30 cellular contexts compared by ENCODE assay signal in genomic region chr1:64712049-64712448, GRCh38.
"Had no signal": no experiment of that assay in that cellular context is flagged by ENCODE, and none has a peak within 500 bp of the region (broad histone marks: within the 10 kb centered on the region; RNA-seq: fewer than 3 reads in every experiment).

No MANE protein-coding gene starts in this region.

- H3K4me1 ChIP-seq: adrenal gland, ascending aorta, breast epithelium, colonic mucosa, foreskin keratinocyte, gastrocnemius medialis, heart left ventricle had no signal

- DNase-seq: activated CD4-positive, alpha-beta memory T cell treated with anti-CD3 and anti-CD28 coated beads, Interleukin-2, amount 10 ng/mL, durations not matched to agents 7 days and 5 days; activated CD4-positive, alpha-beta T cell treated with anti-CD3 and anti-CD28 coated beads for 1 hour; activated CD4-positive, alpha-beta T cell treated with anti-CD3 and anti-CD28 coated beads for 4 hours; activated CD4-positive, alpha-beta T cell treated with anti-CD3 and anti-CD28 coated beads, Interleukin-2, amount 10 ng/mL, durations not matched to agents 7 days and 5 days; activated CD4-positive, alpha-beta T cell treated with anti-CD3 and anti-CD28 coated beads, Interleukin-2, amount 50 U/mL, for 4 hours; activated CD8-positive, alpha-beta memory T cell treated with anti-CD3 and anti-CD28 coated beads for 24 hours; activated effector memory CD4-positive, alpha-beta T cell treated with anti-CD3 and anti-CD28 coated beads, Interleukin-2, amount 50 U/mL, for 16 hours; activated naive CD4-positive, alpha-beta T cell treated with anti-CD3 and anti-CD28 coated beads for 36 hours; activated naive CD8-positive, alpha-beta T cell treated with anti-CD3 and anti-CD28 coated beads for 36 hours; activated naive CD8-positive, alpha-beta T cell treated with anti-CD3 and anti-CD28 coated beads, Interleukin-2, amount 50 U/mL, for 24 hours; activated T-cell treated with anti-CD3 and anti-CD28 coated beads, Interleukin-2, amount 50 U/mL, for 4 hours; adrenal gland; amygdala; central memory CD4-positive, alpha-beta T cell; cerebellar nuclear complex; colonic mucosa; effector CD8-positive, alpha-beta T cell; foreskin keratinocyte; gastrocnemius medialis; glutamatergic neuron; heart left ventricle; T-helper 1 cell; T-helper 17 cell had no signal

- ATAC-seq: activated naive CD8-positive, alpha-beta T cell treated with anti-CD3 and anti-CD28 coated beads, Interleukin-2, amount 50 U/mL, for 24 hours; activated T-cell treated with anti-CD3 and anti-CD28 coated beads, Interleukin-2, amount 50 U/mL, for 4 hours; activated T-helper 17 cell treated with anti-CD3 and anti-CD28 coated beads, Interleukin-2, amount 50 U/mL, for 72 hours; esophagus mucosa; foreskin keratinocyte; gastrocnemius medialis; heart left ventricle; T-helper 17 cell had no signal

- H3K27me3 ChIP-seq: adrenal gland, ascending aorta, breast epithelium, cardiac muscle cell, colonic mucosa, foreskin keratinocyte, gastrocnemius medialis, heart left ventricle had no signal

- H3K9me3 ChIP-seq: adrenal gland, ascending aorta, breast epithelium, colonic mucosa, gastrocnemius medialis, heart left ventricle had no signal

- H3K27me3 Mint-ChIP-seq: activated naive CD8-positive, alpha-beta T cell treated with anti-CD3 and anti-CD28 coated beads for 36 hours; brain had no signal

- H3K27ac Mint-ChIP-seq: activated CD4-positive, alpha-beta memory T cell treated with anti-CD3 and anti-CD28 coated beads, Interleukin-2, amount 10 ng/mL, durations not matched to agents 7 days and 5 days; activated CD4-positive, alpha-beta T cell treated with anti-CD3 and anti-CD28 coated beads, Interleukin-2, amount 10 ng/mL, durations not matched to agents 7 days and 5 days; activated naive CD4-positive, alpha-beta T cell treated with anti-CD3 and anti-CD28 coated beads for 36 hours; activated naive CD4-positive, alpha-beta T cell treated with anti-CD3 and anti-CD28 coated beads, Interleukin-2, amount 50 U/mL, for 24 hours; activated naive CD8-positive, alpha-beta T cell treated with anti-CD3 and anti-CD28 coated beads for 36 hours; activated naive CD8-positive, alpha-beta T cell treated with anti-CD3 and anti-CD28 coated beads, Interleukin-2, amount 50 U/mL, for 24 hours; activated T-helper 17 cell treated with anti-CD3 and anti-CD28 coated beads, Interleukin-2, amount 50 U/mL, for 72 hours; T-helper 17 cell had no signal

- H3K4me1 Mint-ChIP-seq: activated CD4-positive, alpha-beta memory T cell treated with anti-CD3 and anti-CD28 coated beads, Interleukin-2, amount 10 ng/mL, durations not matched to agents 7 days and 5 days; activated CD4-positive, alpha-beta T cell treated with anti-CD3 and anti-CD28 coated beads, Interleukin-2, amount 10 ng/mL, durations not matched to agents 7 days and 5 days; activated naive CD4-positive, alpha-beta T cell treated with anti-CD3 and anti-CD28 coated beads, Interleukin-2, amount 50 U/mL, for 24 hours; activated naive CD8-positive, alpha-beta T cell treated with anti-CD3 and anti-CD28 coated beads for 36 hours; activated naive CD8-positive, alpha-beta T cell treated with anti-CD3 and anti-CD28 coated beads, Interleukin-2, amount 50 U/mL, for 24 hours; activated T-helper 17 cell treated with anti-CD3 and anti-CD28 coated beads, Interleukin-2, amount 50 U/mL, for 72 hours; brain had no signal

- H3K36me3 ChIP-seq: adrenal gland, ascending aorta, breast epithelium, cardiac muscle cell, colonic mucosa, gastrocnemius medialis, heart left ventricle had no signal

- H3K36me3 Mint-ChIP-seq: activated naive CD4-positive, alpha-beta T cell treated with anti-CD3 and anti-CD28 coated beads, Interleukin-2, amount 50 U/mL, for 24 hours; activated naive CD8-positive, alpha-beta T cell treated with anti-CD3 and anti-CD28 coated beads for 36 hours; brain had no signal

- H3K9me3 Mint-ChIP-seq: activated CD4-positive, alpha-beta memory T cell treated with anti-CD3 and anti-CD28 coated beads, Interleukin-2, amount 10 ng/mL, durations not matched to agents 7 days and 5 days; activated CD4-positive, alpha-beta T cell treated with anti-CD3 and anti-CD28 coated beads, Interleukin-2, amount 10 ng/mL, durations not matched to agents 7 days and 5 days; activated naive CD4-positive, alpha-beta T cell treated with anti-CD3 and anti-CD28 coated beads for 36 hours; activated naive CD4-positive, alpha-beta T cell treated with anti-CD3 and anti-CD28 coated beads, Interleukin-2, amount 50 U/mL, for 24 hours; activated naive CD8-positive, alpha-beta T cell treated with anti-CD3 and anti-CD28 coated beads for 36 hours; activated naive CD8-positive, alpha-beta T cell treated with anti-CD3 and anti-CD28 coated beads, Interleukin-2, amount 50 U/mL, for 24 hours; activated T-cell treated with anti-CD3 and anti-CD28 coated beads, Interleukin-2, amount 50 U/mL, for 4 hours; activated T-helper 17 cell treated with anti-CD3 and anti-CD28 coated beads, Interleukin-2, amount 50 U/mL, for 72 hours had no signal

- H3K27ac ChIP-seq: adrenal gland, ascending aorta, breast epithelium, cardiac muscle cell, colonic mucosa, foreskin keratinocyte, gastrocnemius medialis, heart left ventricle had no signal

- H3K4me3 Mint-ChIP-seq: activated CD4-positive, alpha-beta memory T cell treated with anti-CD3 and anti-CD28 coated beads, Interleukin-2, amount 10 ng/mL, durations not matched to agents 7 days and 5 days; activated CD4-positive, alpha-beta T cell treated with anti-CD3 and anti-CD28 coated beads, Interleukin-2, amount 10 ng/mL, durations not matched to agents 7 days and 5 days; activated naive CD4-positive, alpha-beta T cell treated with anti-CD3 and anti-CD28 coated beads for 36 hours; activated naive CD4-positive, alpha-beta T cell treated with anti-CD3 and anti-CD28 coated beads, Interleukin-2, amount 50 U/mL, for 24 hours; activated naive CD8-positive, alpha-beta T cell treated with anti-CD3 and anti-CD28 coated beads for 36 hours; activated naive CD8-positive, alpha-beta T cell treated with anti-CD3 and anti-CD28 coated beads, Interleukin-2, amount 50 U/mL, for 24 hours; activated T-cell treated with anti-CD3 and anti-CD28 coated beads, Interleukin-2, amount 50 U/mL, for 4 hours; activated T-helper 17 cell treated with anti-CD3 and anti-CD28 coated beads, Interleukin-2, amount 50 U/mL, for 72 hours; brain; T-helper 17 cell had no signal

- H3K4me3 ChIP-seq: adrenal gland, ascending aorta, breast epithelium, cardiac muscle cell, colonic mucosa, gastrocnemius medialis, heart left ventricle had no signal
